16 cellular contexts compared by ENCODE assay signal in genomic region chr12:103392722-103393121, GRCh38.
DNase-seq lines count a peak whose midpoint lies in the region; ATAC-seq and TF ChIP-seq lines count a peak whose summit lies in the region.
"Had no signal": no experiment of that assay in that cellular context is flagged by ENCODE, and none has a peak within 500 bp of the region (broad histone marks: within the 10 kb centered on the region; RNA-seq: fewer than 3 reads in every experiment).

No MANE protein-coding gene starts in this region.

- no peak overlapping the region for H2AK5ac ChIP-seq in mesenchymal stem cell (ENCODE audit: low read length, severe bottlenecking)

- 36% methylated on average over 1 of the region's 1 CpG for WGBS in mesenchymal stem cell

- H3K9me2 ChIP-seq in OCI-LY7 (ENCODE audit: insufficient read depth, low read length): no peaks in the 10 kb centered on the region

- peak; percentile 40 for DNase-seq in OCI-LY7 (ENCODE audit: low spot score)
- DNase-seq in NCI-H226: no peak
- DNase-seq in mesenchymal stem cell: no peak
- DNase-seq in activated CD4-positive, alpha-beta T cell treated with anti-CD3 and anti-CD28 coated beads, Interleukin-2, amount 10 ng/mL, durations not matched to agents 24 days and 14 days: no peak
- DNase-seq: activated naive CD4-positive, alpha-beta T cell treated with anti-CD3 and anti-CD28 coated beads, Interleukin-2, amount 50 U/mL, for 16 hours; CD4-positive, alpha-beta memory T cell; dorsolateral prefrontal cortex; heart left ventricle; mammary epithelial cell; NCI-H2227 treated with DMSO at 0.1 percent for 48 hours; SHP77 treated with DMSO at 0.1 percent for 48 hours; upper lobe of right lung had no signal

- H3K4me2 ChIP-seq in OCI-LY7 (ENCODE audit: low read length): no peak overlapping the region
- no peak overlapping the region for H3K4me2 ChIP-seq in mesenchymal stem cell (ENCODE audit: low read length, poor library complexity, severe bottlenecking)

- no peak overlapping the region for H2AFZ ChIP-seq in OCI-LY7 (ENCODE audit: low read length)
- H2AFZ ChIP-seq in mesenchymal stem cell (ENCODE audit: low read depth, low read length): no peak overlapping the region

- no peak overlapping the region for H3K23ac ChIP-seq in mesenchymal stem cell (ENCODE audit: low read length in 2 of 2)

- H3K9me3 Mint-ChIP-seq in activated CD4-positive, alpha-beta T cell treated with anti-CD3 and anti-CD28 coated beads, Interleukin-2, amount 10 ng/mL, durations not matched to agents 24 days and 14 days: peaks cover 15% of the 10 kb centered on the region

- no peaks in the 10 kb centered on the region for H3K27me3 Mint-ChIP-seq in activated CD4-positive, alpha-beta T cell treated with anti-CD3 and anti-CD28 coated beads, Interleukin-2, amount 10 ng/mL, durations not matched to agents 24 days and 14 days
- H3K27me3 Mint-ChIP-seq: CD4-positive, alpha-beta memory T cell had no signal

- H3K36me3 ChIP-seq in OCI-LY7 (ENCODE audit: insufficient read depth, low read length) (no peaks in the 10 kb centered on the region), mesenchymal stem cell (ENCODE audit: control insufficient read depth in 1 of 2, insufficient read depth in 2 of 2, low read depth in 1 of 2, low read length in 2 of 2) (no peaks in the 10 kb centered on the region)
- H3K36me3 ChIP-seq: heart left ventricle, upper lobe of right lung had no signal

- H3K9ac ChIP-seq in mesenchymal stem cell (ENCODE audit: low read length): no peak overlapping the region

- H3K27ac ChIP-seq in OCI-LY7 (ENCODE audit: low read depth, low read length, poor library complexity, severe bottlenecking) (no peak overlapping the region), mesenchymal stem cell (ENCODE audit: low read length, poor library complexity, severe bottlenecking) (no peak overlapping the region)
- H3K27ac ChIP-seq: dorsolateral prefrontal cortex, heart left ventricle, upper lobe of right lung had no signal

- no peaks in the 10 kb centered on the region for H4K20me1 ChIP-seq in OCI-LY7 (ENCODE audit: insufficient read depth, low read length)

- no peak overlapping the region for H3K14ac ChIP-seq in mesenchymal stem cell (ENCODE audit: low read length in 2 of 2)

- H3K4me1 ChIP-seq in OCI-LY7 (ENCODE audit: insufficient read depth, low read length, poor library complexity, severe bottlenecking): peaks cover 5% of the 10 kb centered on the region
- H3K4me1 ChIP-seq in mesenchymal stem cell (ENCODE audit: control insufficient read depth, insufficient read depth, low read depth, low read length): no peaks in the 10 kb centered on the region
- H3K4me1 ChIP-seq: heart left ventricle, upper lobe of right lung had no signal

- no peak overlapping the region for H3K18ac ChIP-seq in mesenchymal stem cell (ENCODE audit: low read depth in 1 of 2, low read length in 2 of 2)

- H2BK120ac ChIP-seq in mesenchymal stem cell (ENCODE audit: low read depth, low read length): no peak overlapping the region

- intact Hi-C loops in OCI-LY7 (cut with micrococcal nuclease; ENCODE audit: unreplicated experiment): no loop called here
- intact Hi-C loops in activated CD4-positive, alpha-beta T cell treated with anti-CD3 and anti-CD28 coated beads, Interleukin-2, amount 10 ng/mL, durations not matched to agents 24 days and 14 days (cut with micrococcal nuclease): no loop called here

- TF ChIP-seq CTCF in OCI-LY7 (conservative IDR thresholded peaks at IDR 0.05; ENCODE audit: low read length): no peak

- CTCF ChIA-PET in OCI-LY7 (lab: Charles Lee; ENCODE audit: unreplicated experiment): no interaction called here

- H3K27ac Mint-ChIP-seq in activated CD4-positive, alpha-beta T cell treated with anti-CD3 and anti-CD28 coated beads, Interleukin-2, amount 10 ng/mL, durations not matched to agents 24 days and 14 days: no peak overlapping the region
- H3K27ac Mint-ChIP-seq: CD4-positive, alpha-beta memory T cell had no signal

- no peak overlapping the region for H2BK12ac ChIP-seq in mesenchymal stem cell (ENCODE audit: low read length in 2 of 2)

- H3K79me1 ChIP-seq in mesenchymal stem cell (replicated peaks; ENCODE audit: low read length, poor library complexity, severe bottlenecking): no peaks in the 10 kb centered on the region

- H3K9me3 ChIP-seq in OCI-LY7 (ENCODE audit: low read length): no peaks in the 10 kb centered on the region
- H3K9me3 ChIP-seq in mesenchymal stem cell (ENCODE audit: control insufficient read depth, low read length): peaks cover 7% of the 10 kb centered on the region
- H3K9me3 ChIP-seq: upper lobe of right lung had no signal

- no peaks in the 10 kb centered on the region for H3K79me2 ChIP-seq in OCI-LY7 (ENCODE audit: insufficient read depth, low read depth, low read length)

- no peak overlapping the region for H4K8ac ChIP-seq in mesenchymal stem cell (ENCODE audit: low read length)

- no peak overlapping the region for H3K4me3 ChIP-seq in OCI-LY7 (ENCODE audit: low read depth, low read length, poor library complexity, severe bottlenecking)
- H3K4me3 ChIP-seq in mesenchymal stem cell (ENCODE audit: insufficient read depth in 1 of 2, low read depth in 1 of 2, low read length in 2 of 2): no peak overlapping the region
- H3K4me3 ChIP-seq: dorsolateral prefrontal cortex, heart left ventricle, upper lobe of right lung had no signal

- peaks cover 2% of the 10 kb centered on the region for H3K36me3 Mint-ChIP-seq in activated CD4-positive, alpha-beta T cell treated with anti-CD3 and anti-CD28 coated beads, Interleukin-2, amount 10 ng/mL, durations not matched to agents 24 days and 14 days (ENCODE audit: low read depth)

- ATAC-seq in GM18858 (IDR thresholded peaks at IDR 0.05; ENCODE audit: unreplicated experiment) (peak; percentile 94), GM21526 (IDR thresholded peaks at IDR 0.05; ENCODE audit: low FRiP score, unreplicated experiment) (peak; percentile 82), HG03108 (IDR thresholded peaks at IDR 0.05; ENCODE audit: unreplicated experiment) (peak; percentile 99)
- no peak for ATAC-seq in activated CD4-positive, CD25-positive, alpha-beta regulatory T cell treated with anti-CD3 and anti-CD28 coated beads, Interleukin-2, amount 50 U/mL, for 24 hours
- ATAC-seq: heart left ventricle, upper lobe of right lung had no signal

- H2BK5ac ChIP-seq in mesenchymal stem cell (ENCODE audit: low read depth, low read length, poor library complexity, severe bottlenecking): no peak overlapping the region

- H2BK15ac ChIP-seq in mesenchymal stem cell (ENCODE audit: low read depth, poor library complexity, severe bottlenecking): no peak overlapping the region

- no peak overlapping the region for H3K4me3 Mint-ChIP-seq in activated CD4-positive, alpha-beta T cell treated with anti-CD3 and anti-CD28 coated beads, Interleukin-2, amount 10 ng/mL, durations not matched to agents 24 days and 14 days
- H3K4me3 Mint-ChIP-seq: CD4-positive, alpha-beta memory T cell had no signal

- H3K27me3 ChIP-seq in mesenchymal stem cell (ENCODE audit: control insufficient read depth in 1 of 2, insufficient read depth in 1 of 2, low read length in 2 of 2): no peaks in the 10 kb centered on the region
- H3K27me3 ChIP-seq: dorsolateral prefrontal cortex, heart left ventricle, upper lobe of right lung had no signal

- POLR2A ChIA-PET in OCI-LY7 (lab: Charles Lee): interaction anchor here (0.7 kb wide), 1 partner anchor 108 kb away, joined by 3 read pairs; no protein-coding TSS in a partner anchor

- no peaks in the 10 kb centered on the region for H3K4me1 Mint-ChIP-seq in activated CD4-positive, alpha-beta T cell treated with anti-CD3 and anti-CD28 coated beads, Interleukin-2, amount 10 ng/mL, durations not matched to agents 24 days and 14 days
- H3K4me1 Mint-ChIP-seq: CD4-positive, alpha-beta memory T cell had no signal

- H4K91ac ChIP-seq in mesenchymal stem cell (ENCODE audit: low read length): no peak overlapping the region

- no TSS peak for BruUV-seq in OCI-LY7 (replicated peaks; lab: Mats Ljungman, UMichigan)

- no peak overlapping the region for H3K4ac ChIP-seq in mesenchymal stem cell (ENCODE audit: low read depth in 1 of 2, low read length in 2 of 2)

Comparison
In these comparisons a context has a peak if more than half of its experiments do, and no peak if none do; other contexts are left out.
1. ATAC-seq: peak in GM18858 (single experiment), GM21526 (single experiment) and HG03108 (single experiment); none in activated CD4-positive, CD25-positive, alpha-beta regulatory T cell treated with anti-CD3 and anti-CD28 coated beads, Interleukin-2, amount 50 U/mL, for 24 hours (0 of 2).